In the genomic region with DNA sequence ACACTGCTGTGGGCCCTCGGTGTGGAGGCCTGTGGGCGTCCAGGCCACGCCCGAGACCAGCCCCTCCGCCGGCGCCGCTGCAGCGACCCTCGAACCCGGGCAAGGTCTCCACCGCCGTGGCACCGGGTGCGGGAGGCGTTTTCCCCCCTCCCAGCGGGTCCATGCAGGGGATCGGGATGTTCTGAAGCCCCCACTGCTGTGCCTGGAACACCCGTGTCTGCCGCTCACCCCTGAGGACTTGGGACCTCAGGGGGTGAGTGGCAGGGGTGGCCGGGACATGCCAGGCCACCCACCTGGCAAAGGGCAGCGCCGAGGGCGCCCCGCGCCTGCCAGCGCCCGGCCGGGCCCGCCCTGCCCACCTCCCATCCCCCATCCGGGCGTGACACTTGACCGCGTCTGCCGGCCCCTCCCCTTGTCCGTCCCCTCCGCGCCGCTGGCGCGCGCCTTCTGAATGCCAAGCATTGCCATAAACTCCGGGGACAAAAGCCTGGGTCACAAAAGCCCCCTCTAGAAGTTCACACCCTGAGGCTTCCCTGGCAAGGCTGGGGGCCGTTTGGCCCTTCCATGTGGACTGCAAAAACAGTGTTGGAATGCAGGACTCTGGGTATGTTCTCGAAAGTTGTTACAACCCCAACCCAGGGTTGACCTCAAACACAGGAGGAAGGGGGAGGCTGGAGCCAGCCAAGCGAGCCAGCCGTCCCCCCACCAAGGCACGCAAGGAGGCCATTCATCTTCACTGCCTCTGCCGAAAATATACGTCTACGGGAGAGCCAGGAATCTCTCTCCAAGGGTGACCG, we compare ENCODE assay signal across 8 cellular contexts. TPM values are rescaled to one million over a fixed set of nuclear protein-coding genes. Genes with fewer than 3 reads are reported as not detected.
A peak's percentile ranks its signal among the peaks of the same experiment; 100 is the strongest.
DNase-seq lines count a peak whose midpoint lies in the region; ATAC-seq lines count a peak whose summit lies in the region.

No MANE protein-coding gene starts in this region.

- H3K27me3 ChIP-seq in H7 (ENCODE audit: control insufficient read depth, insufficient read depth, low read length): peaks cover 16% of the 10 kb centered on the region
- no peaks in the 10 kb centered on the region for H3K27me3 ChIP-seq in right cardiac atrium (ENCODE audit: control insufficient read depth, insufficient read depth)
- H3K27me3 ChIP-seq in rectal smooth muscle tissue (ENCODE audit: control insufficient read depth, insufficient read depth, low read length): no peaks in the 10 kb centered on the region

- peak; percentile 72 to 78 for ATAC-seq in right cardiac atrium

- no peaks in the 10 kb centered on the region for H3K9me3 ChIP-seq in right cardiac atrium (ENCODE audit: control insufficient read depth, low read length)

- 38 to 53% (median 44%) methylated on average over 48 to 52 of the region's 52 CpGs for WGBS in adipose tissue, 3 donors
- 49% methylated on average over 52 of the region's 52 CpGs for WGBS in right cardiac atrium

- no peaks in the 10 kb centered on the region for H3K36me3 ChIP-seq in H7 (replicated peaks; ENCODE audit: control insufficient read depth, insufficient read depth, low read length)
- no peaks in the 10 kb centered on the region for H3K36me3 ChIP-seq in rectal smooth muscle tissue (ENCODE audit: control insufficient read depth, insufficient read depth, low read length)

- H3K27ac ChIP-seq in adipose tissue (ENCODE audit: low read depth, low read length) (peak overlapping the region; percentile 42), right cardiac atrium (ENCODE audit: low read length) (peak overlapping the region; percentile 64), rectal smooth muscle tissue (ENCODE audit: low read depth, low read length) (peak overlapping the region; percentile 89)

- H3K9ac ChIP-seq in rectal smooth muscle tissue (ENCODE audit: low read length): peak overlapping the region; percentile 75

- intact Hi-C loops in right cardiac atrium (cut with DNase I): no loop called here

- peak; percentile 6 for DNase-seq in GF-D8 (lab: John Stamatoyannopoulos, UW)
- DNase-seq in H7: peak; percentile 90
- peak; percentile 6 to 54 for DNase-seq in NOMO-1 (lab: John Stamatoyannopoulos, UW; ENCODE audit: unreplicated experiment in 2 of 2)
- peak; percentile 78 to 92 (median 92) for DNase-seq in right cardiac atrium
- no peak for DNase-seq in NK-92 treated with Interleukin-12 subunit alpha and Interleukin-12 subunit beta, amount 100 ng/mL, for 24 hours (lab: John Stamatoyannopoulos, UW)
- no peak for DNase-seq in DMS114 treated with DMSO at 0.1 percent for 48 hours (lab: John Stamatoyannopoulos, UW; ENCODE audit: unreplicated experiment)

- peak overlapping the region; percentile 50 for H3K4me3 ChIP-seq in H7 (ENCODE audit: insufficient read depth, low read depth, low read length)
- H3K4me3 ChIP-seq in right cardiac atrium (ENCODE audit: low read length): peak overlapping the region; percentile 32
- peak overlapping the region; percentile 71 for H3K4me3 ChIP-seq in rectal smooth muscle tissue (ENCODE audit: low read length)

- H3K4me1 ChIP-seq in right cardiac atrium (ENCODE audit: control insufficient read depth, insufficient read depth, low read length): no peaks in the 10 kb centered on the region
- peaks cover 5% of the 10 kb centered on the region for H3K4me1 ChIP-seq in rectal smooth muscle tissue (ENCODE audit: control insufficient read depth, insufficient read depth, low read length)

RNA-seq across cellular contexts. Expression of a gene that starts 0.8 kb away (rescaled TPM):
- total RNA-seq in H7 (2014; rRNA removed; shearing (Covaris generic)): 0.83 and 1.9 TPM in 2 replicates
- under 1 TPM; 0.03 to 0.45 (median 0.06) TPM for polyA plus RNA-seq in adipose tissue
- under 1 TPM; 0.51 to 0.78 (median 0.55) TPM for total RNA-seq in right cardiac atrium
- 0.41 TPM for polyA plus RNA-seq in right cardiac atrium

Comparison
In these comparisons a context has a peak if more than half of its experiments do, and no peak if none do; other contexts are left out.
1. DNase-seq: peak in GF-D8 (single experiment), H7 (single experiment), NOMO-1 (2 of 2) and right cardiac atrium (3 of 3); none in NK-92 treated with Interleukin-12 subunit alpha and Interleukin-12 subunit beta, amount 100 ng/mL, for 24 hours (single experiment) and DMS114 treated with DMSO at 0.1 percent for 48 hours (single experiment).
2. Peak in every context shown above with its lines, with median percentiles within 50 percentile points of each other: H3K4me3 ChIP-seq and H3K27ac ChIP-seq.